ENCODE assay signal across 8 cellular contexts in the genomic region with DNA sequence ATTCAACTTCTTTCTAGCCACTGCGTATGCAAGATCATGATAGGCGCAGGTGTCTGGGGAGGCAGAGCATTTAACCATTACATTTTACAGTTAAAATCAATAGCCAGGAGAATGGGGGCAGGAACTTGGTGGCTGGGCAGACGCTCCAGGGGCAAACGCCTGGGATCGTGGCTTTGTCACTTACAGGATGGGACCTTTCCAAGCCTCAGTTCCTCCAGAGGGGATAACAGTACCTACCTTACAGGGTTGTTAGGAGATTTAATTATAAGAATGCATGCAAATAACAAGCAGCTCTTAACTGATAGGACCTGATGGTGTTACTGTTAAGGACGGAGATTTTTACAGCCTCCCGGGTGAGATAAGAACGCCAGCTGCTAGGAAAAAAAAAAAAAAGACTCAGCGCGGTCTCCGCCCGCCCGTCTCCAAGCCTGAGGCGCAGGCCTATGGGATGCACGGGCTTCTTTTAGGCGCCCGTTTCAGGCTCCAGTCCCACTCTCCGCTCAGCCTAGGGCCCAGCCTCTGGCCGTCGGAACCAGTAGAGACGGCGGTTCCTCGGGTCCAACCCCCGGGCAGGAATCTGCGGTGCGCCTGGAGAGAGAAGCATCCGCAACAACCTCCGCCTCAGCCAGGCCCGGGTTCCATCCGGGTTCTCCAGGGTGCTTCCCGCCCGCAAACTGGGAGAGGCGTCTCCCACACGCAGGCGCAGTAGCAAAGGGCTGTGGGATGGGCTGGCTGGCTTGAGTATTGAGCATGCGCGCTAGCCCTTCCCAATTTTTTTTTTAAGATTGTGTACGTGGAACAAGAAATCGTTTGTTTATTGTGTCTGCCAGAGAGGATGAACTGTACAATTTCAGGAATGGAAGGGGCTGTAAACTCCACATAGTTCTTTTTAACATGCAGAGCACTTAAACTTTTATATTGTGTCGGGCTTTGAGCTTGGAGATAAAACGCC. TPM values are rescaled to one million over a fixed set of nuclear protein-coding genes. Genes with fewer than 3 reads are reported as not detected.
DNase-seq lines count a peak whose midpoint lies in the region; ATAC-seq lines count a peak whose summit lies in the region.

FAM200C (minus strand) TSS at position 653 of the 952 bp plus-strand sequence. CDS start 4,564 bp downstream, outside the sequence.

- peak within 1 kb of the TSS; percentile 87 for H3K4me3 ChIP-seq in Jurkat, Clone E6-1 (ENCODE audit: low read length)
- peak within 1 kb of the TSS; percentile 72 to 91 for H3K4me3 ChIP-seq in esophagus (ENCODE audit: low read depth in 1 of 2, low read length in 2 of 2)
- peak within 1 kb of the TSS; percentile 53 to 85 for H3K4me3 ChIP-seq in muscle layer of colon (ENCODE audit: low read depth in 1 of 2, low read length in 2 of 2)

- DNase-seq in DMS53 treated with DMSO at 0.1 percent for 48 hours (lab: John Stamatoyannopoulos, UW; ENCODE audit: unreplicated experiment) (peak; percentile 94), OCI-M2 (lab: John Stamatoyannopoulos, UW; ENCODE audit: unreplicated experiment) (peak; percentile 34)
- peak; percentile 83 for DNase-seq in Jurkat, Clone E6-1 (ENCODE audit: low read depth, low spot score)
- peak; percentile 84 for DNase-seq in activated T-cell treated with anti-CD3 and anti-CD28 coated beads, Interleukin-2, amount 50 U/mL, for 24 hours
- DNase-seq in stimulated activated CD8-positive, alpha-beta memory T cell treated with anti-CD3 and anti-CD28 coated beads, Interleukin-7, amount 100 ng/mL, for 1 hour (ENCODE audit: low read depth in 2 of 2): peak; percentile 20 to 35

- H3K27me3 ChIP-seq in esophagus (ENCODE audit: control insufficient read depth in 1 of 2, insufficient read depth in 2 of 2, low read length in 2 of 2): no peaks in the 10 kb centered on the region
- no peaks in the 10 kb centered on the region for H3K27me3 ChIP-seq in muscle layer of colon (ENCODE audit: control insufficient read depth in 1 of 2, insufficient read depth in 2 of 2, low read length in 2 of 2)

- H3K36me3 ChIP-seq in esophagus (ENCODE audit: control insufficient read depth in 2 of 2, insufficient read depth in 2 of 2, low read length in 1 of 2) (peaks cover 4% of the 10 kb centered on the region in 2 donors), muscle layer of colon (ENCODE audit: insufficient read depth, low read length) (peaks cover 21% of the 10 kb centered on the region)

- H3K27me3 Mint-ChIP-seq in activated T-cell treated with anti-CD3 and anti-CD28 coated beads, Interleukin-2, amount 50 U/mL, for 24 hours: no peaks in the 10 kb centered on the region

- no peaks in the 10 kb centered on the region for H3K9me3 Mint-ChIP-seq in activated T-cell treated with anti-CD3 and anti-CD28 coated beads, Interleukin-2, amount 50 U/mL, for 24 hours

- 0 to 1% methylated on average over 40 to 41 of the region's 41 CpGs for WGBS in esophagus, 2 donors

- H3K9ac ChIP-seq in muscle layer of colon (ENCODE audit: low read length): peak within 1 kb of the TSS; percentile 86

- H3K27ac ChIP-seq in esophagus (ENCODE audit: low read depth in 2 of 2, low read length in 1 of 2) (peak within 1 kb of the TSS; percentile 89 to 97), muscle layer of colon (ENCODE audit: low read depth, low read length) (peak within 1 kb of the TSS; percentile 84)

- H3K4me1 Mint-ChIP-seq in activated T-cell treated with anti-CD3 and anti-CD28 coated beads, Interleukin-2, amount 50 U/mL, for 24 hours (ENCODE audit: low read depth): peaks cover 22% of the 10 kb centered on the region

- H3K4me3 Mint-ChIP-seq in activated T-cell treated with anti-CD3 and anti-CD28 coated beads, Interleukin-2, amount 50 U/mL, for 24 hours: peak within 1 kb of the TSS; percentile 88

- peaks cover 48% of the 10 kb centered on the region for H3K36me3 Mint-ChIP-seq in activated T-cell treated with anti-CD3 and anti-CD28 coated beads, Interleukin-2, amount 50 U/mL, for 24 hours (ENCODE audit: low read depth)

- peak; percentile 87 for ATAC-seq in GM21723 (IDR thresholded peaks at IDR 0.05; ENCODE audit: unreplicated experiment)

- H3K9me3 ChIP-seq in esophagus (ENCODE audit: control insufficient read depth in 2 of 2, insufficient read depth in 1 of 2, low read depth in 1 of 2, low read length in 1 of 2): no peaks in the 10 kb centered on the region
- no peaks in the 10 kb centered on the region for H3K9me3 ChIP-seq in muscle layer of colon (ENCODE audit: low read length)

- H3K4me1 ChIP-seq in esophagus (ENCODE audit: control insufficient read depth in 2 of 2, insufficient read depth in 2 of 2, low read length in 1 of 2) (no peaks in the 10 kb centered on the region), muscle layer of colon (ENCODE audit: insufficient read depth, low read length) (peaks cover 19% of the 10 kb centered on the region)

- H3K27ac Mint-ChIP-seq in activated T-cell treated with anti-CD3 and anti-CD28 coated beads, Interleukin-2, amount 50 U/mL, for 24 hours: peak within 1 kb of the TSS; percentile 93

RNA-seq across cellular contexts. Expression of gene FAM200C, which starts in this region (rescaled TPM):
- polyA plus RNA-seq in Jurkat, Clone E6-1 (2012; ENCODE audit: insufficient read depth, insufficient read length): 1.9 TPM
- 1 to 10 TPM in 1 of 2 donors, under 1 TPM in 1; 0.93 to 1.9 TPM for polyA plus RNA-seq in esophagus

Comparison
In these comparisons a context has a peak if more than half of its experiments do, and no peak if none do; other contexts are left out.
1. Peak in every context shown above with its lines: DNase-seq, ATAC-seq, H3K4me3 ChIP-seq and H3K27ac ChIP-seq.
2. DNase-seq: peak in every context shown above with its lines; median percentile 94 in DMS53 treated with DMSO at 0.1 percent for 48 hours; 84 in activated T-cell treated with anti-CD3 and anti-CD28 coated beads, Interleukin-2, amount 50 U/mL, for 24 hours; 83 in Jurkat, Clone E6-1; 34 in OCI-M2; 28 in stimulated activated CD8-positive, alpha-beta memory T cell treated with anti-CD3 and anti-CD28 coated beads, Interleukin-7, amount 100 ng/mL, for 1 hour.